ENCODE assay signal across 13 cellular contexts in the genomic region with DNA sequence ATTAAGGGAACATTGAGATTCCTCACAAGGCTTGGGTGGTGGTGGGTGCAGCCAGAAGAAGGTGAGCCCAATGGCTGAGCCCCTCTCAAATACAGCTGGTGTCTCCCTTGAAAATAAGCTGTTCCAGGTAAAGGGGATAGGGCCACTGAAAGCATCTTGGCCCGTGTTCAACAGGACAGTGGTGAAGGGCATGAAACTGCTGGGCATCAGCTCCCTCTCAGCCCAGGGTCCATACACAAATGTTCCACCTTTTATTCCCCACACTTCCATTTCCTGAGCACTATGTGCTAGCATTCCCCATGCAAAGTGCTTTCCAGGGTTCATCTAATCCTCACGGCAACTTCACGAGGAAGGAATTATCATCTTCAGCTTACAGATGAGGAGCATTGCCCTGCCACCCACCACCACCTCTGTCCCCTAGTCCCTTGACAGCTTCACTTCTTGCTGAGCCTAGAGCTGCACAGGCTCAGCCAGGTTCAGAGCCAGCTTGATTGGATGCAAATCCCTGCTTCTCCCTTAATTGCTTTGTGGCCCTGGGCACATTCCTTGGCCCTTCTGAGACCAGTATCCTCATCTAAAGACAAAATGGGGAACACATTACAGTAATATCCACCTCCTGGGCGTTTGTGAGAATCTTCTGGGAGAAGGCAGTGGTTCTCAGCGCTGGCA. TPM values are rescaled to one million over a fixed set of nuclear protein-coding genes. Genes with fewer than 3 reads are reported as not detected.
A peak's percentile ranks its signal among the peaks of the same experiment; 100 is the strongest.
DNase-seq lines count a peak whose midpoint lies in the region; ATAC-seq and TF ChIP-seq lines count a peak whose summit lies in the region.
"Had no signal": no experiment of that assay in that cellular context is flagged by ENCODE, and none has a peak within 500 bp of the region (broad histone marks: within the 10 kb centered on the region; RNA-seq: fewer than 3 reads in every experiment).

No MANE protein-coding gene starts in this region.

- H3K36me3 Mint-ChIP-seq in activated T-cell treated with anti-CD3 and anti-CD28 coated beads, Interleukin-2, amount 50 U/mL, for 24 hours (ENCODE audit: low read depth) = peaks cover 63% of the 10 kb centered on the region
- H3K36me3 Mint-ChIP-seq in activated T-helper 1 cell treated with anti-CD3 and anti-CD28 coated beads, Interleukin-12 subunit alpha, Interleukin-12 subunit beta, Interleukin-2, Interleukin-4 antibody, amounts not matched to agents 30 ng/mL and 10 ng/mL and 1 ng/mL, durations not matched to agents 14 hours and 24 hours and 36 hours (ENCODE audit: low read depth) = peaks cover 54% of the 10 kb centered on the region

- peak overlapping the region; percentile 75 for H3K27ac Mint-ChIP-seq in activated T-cell treated with anti-CD3 and anti-CD28 coated beads, Interleukin-2, amount 50 U/mL, for 24 hours
- peak overlapping the region; percentile 21 for H3K27ac Mint-ChIP-seq in activated T-helper 1 cell treated with anti-CD3 and anti-CD28 coated beads, Interleukin-12 subunit alpha, Interleukin-12 subunit beta, Interleukin-2, Interleukin-4 antibody, amounts not matched to agents 30 ng/mL and 10 ng/mL and 1 ng/mL, durations not matched to agents 14 hours and 24 hours and 36 hours

- H3K9me3 ChIP-seq in right atrium auricular region (no peaks in the 10 kb centered on the region), thoracic aorta (no peaks in the 10 kb centered on the region)

- H3K4me3 ChIP-seq in right atrium auricular region = no peak overlapping the region
- H3K4me3 ChIP-seq in thoracic aorta = no peak overlapping the region

- H3K9me3 Mint-ChIP-seq in activated T-cell treated with anti-CD3 and anti-CD28 coated beads, Interleukin-2, amount 50 U/mL, for 24 hours = no peaks in the 10 kb centered on the region
- H3K9me3 Mint-ChIP-seq in activated T-helper 1 cell treated with anti-CD3 and anti-CD28 coated beads, Interleukin-12 subunit alpha, Interleukin-12 subunit beta, Interleukin-2, Interleukin-4 antibody, amounts not matched to agents 30 ng/mL and 10 ng/mL and 1 ng/mL, durations not matched to agents 14 hours and 24 hours and 36 hours = no peaks in the 10 kb centered on the region

- H3K4me3 Mint-ChIP-seq in activated T-cell treated with anti-CD3 and anti-CD28 coated beads, Interleukin-2, amount 50 U/mL, for 24 hours = no peak overlapping the region
- no peak overlapping the region for H3K4me3 Mint-ChIP-seq in activated T-helper 1 cell treated with anti-CD3 and anti-CD28 coated beads, Interleukin-12 subunit alpha, Interleukin-12 subunit beta, Interleukin-2, Interleukin-4 antibody, amounts not matched to agents 30 ng/mL and 10 ng/mL and 1 ng/mL, durations not matched to agents 14 hours and 24 hours and 36 hours

- no peaks in the 10 kb centered on the region for H3K27me3 ChIP-seq in right atrium auricular region
- H3K27me3 ChIP-seq in thoracic aorta (replicated peaks; ENCODE audit: insufficient read depth) = no peaks in the 10 kb centered on the region

- H3K27ac ChIP-seq in right atrium auricular region (peak overlapping the region; percentile 61 to 76), thoracic aorta (peak overlapping the region; percentile 61 to 63)

- H3K4me1 Mint-ChIP-seq in activated T-cell treated with anti-CD3 and anti-CD28 coated beads, Interleukin-2, amount 50 U/mL, for 24 hours (ENCODE audit: low read depth) = peaks cover 71% of the 10 kb centered on the region
- peaks cover 58% of the 10 kb centered on the region for H3K4me1 Mint-ChIP-seq in activated T-helper 1 cell treated with anti-CD3 and anti-CD28 coated beads, Interleukin-12 subunit alpha, Interleukin-12 subunit beta, Interleukin-2, Interleukin-4 antibody, amounts not matched to agents 30 ng/mL and 10 ng/mL and 1 ng/mL, durations not matched to agents 14 hours and 24 hours and 36 hours (ENCODE audit: low read depth)

- intact Hi-C loops in activated T-helper 1 cell treated with anti-CD3 and anti-CD28 coated beads, Interleukin-12 subunit alpha, Interleukin-12 subunit beta, Interleukin-2, Interleukin-4 antibody, amounts not matched to agents 30 ng/mL and 10 ng/mL and 1 ng/mL, durations not matched to agents 14 hours and 24 hours and 36 hours (cut with micrococcal nuclease) = no loop called here

- H3K27me3 Mint-ChIP-seq in activated T-cell treated with anti-CD3 and anti-CD28 coated beads, Interleukin-2, amount 50 U/mL, for 24 hours = no peaks in the 10 kb centered on the region
- H3K27me3 Mint-ChIP-seq in activated T-helper 1 cell treated with anti-CD3 and anti-CD28 coated beads, Interleukin-12 subunit alpha, Interleukin-12 subunit beta, Interleukin-2, Interleukin-4 antibody, amounts not matched to agents 30 ng/mL and 10 ng/mL and 1 ng/mL, durations not matched to agents 14 hours and 24 hours and 36 hours (ENCODE audit: insufficient read depth) = no peaks in the 10 kb centered on the region

- no peak for DNase-seq in activated T-cell treated with anti-CD3 and anti-CD28 coated beads, Interleukin-2, amount 50 U/mL, for 24 hours
- no peak for DNase-seq in activated T-cell treated with anti-CD3 and anti-CD28 coated beads, Interleukin-2, amount 50 U/mL, for 48 hours
- DNase-seq in activated T-helper 1 cell treated with anti-CD3 and anti-CD28 coated beads, Interleukin-12 subunit alpha, Interleukin-12 subunit beta, Interleukin-2, Interleukin-4 antibody, amounts not matched to agents 30 ng/mL and 10 ng/mL and 1 ng/mL, durations not matched to agents 14 hours and 24 hours and 36 hours (ENCODE audit: low spot score) = no peak
- DNase-seq in right atrium auricular region (ENCODE audit: low spot score) (no peak), thoracic aorta (ENCODE audit: low spot score) (no peak)
- DNase-seq in stimulated activated naive CD4-positive, alpha-beta T cell treated with Interleukin-2 at 50 U/mL for 16 hours (lab: John Stamatoyannopoulos, UW) = no peak
- no peak for DNase-seq in activated effector memory CD4-positive, alpha-beta T cell treated with Interleukin-2 at 50 U/mL for 16 hours
- DNase-seq: midbrain; NCI-H1436 treated with DMSO at 0.1 percent for 48 hours; stimulated activated CD4-positive, alpha-beta T cell treated with anti-CD3 and anti-CD28 coated beads, Interleukin-2, amount 100 ng/mL, for 24 hours had no signal

- ATAC-seq in thoracic aorta (ENCODE audit: insufficient number of reproducible peaks, low FRiP score, low read depth) (no peak), GM21447 (IDR thresholded peaks at IDR 0.05; ENCODE audit: unreplicated experiment) (no peak)

- H3K36me3 ChIP-seq in right atrium auricular region = peaks cover 39% of the 10 kb centered on the region
- peaks cover 29% of the 10 kb centered on the region for H3K36me3 ChIP-seq in thoracic aorta

- H3K4me1 ChIP-seq in right atrium auricular region (peaks cover 0 to 85% of the 10 kb centered on the region in 2 donors), thoracic aorta (ENCODE audit: control insufficient read depth in 1 of 2, low read depth in 2 of 2) (peaks cover 11 to 66% of the 10 kb centered on the region in 2 donors)

- TF ChIP-seq CTCF in right atrium auricular region (IDR thresholded peaks at IDR 0.05) (no peak), thoracic aorta (IDR thresholded peaks at IDR 0.05) (no peak)

RNA-seq across cellular contexts. Expression of gene TAGLN2, which starts 9.6 kb away (rescaled TPM):
- total RNA-seq in activated T-helper 1 cell treated with anti-CD3 and anti-CD28 coated beads, Interleukin-12 subunit alpha, Interleukin-12 subunit beta, Interleukin-2, Interleukin-4 antibody, amounts not matched to agents 30 ng/mL and 10 ng/mL and 1 ng/mL, durations not matched to agents 14 hours and 24 hours and 36 hours = 442 and 461 TPM in 2 replicates
- total RNA-seq in right atrium auricular region (100 to 1,000 TPM; 124 to 235 TPM), thoracic aorta (100 to 1,000 TPM; 298 to 352 TPM)

RNA-seq across cellular contexts. Expression of gene CFAP45, which starts 15.7 kb away (rescaled TPM):
- 0.78 and 1.7 TPM in 2 replicates for total RNA-seq in activated T-helper 1 cell treated with anti-CD3 and anti-CD28 coated beads, Interleukin-12 subunit alpha, Interleukin-12 subunit beta, Interleukin-2, Interleukin-4 antibody, amounts not matched to agents 30 ng/mL and 10 ng/mL and 1 ng/mL, durations not matched to agents 14 hours and 24 hours and 36 hours
- total RNA-seq in right atrium auricular region = 1 to 10 TPM in 1 of 2 donors, under 1 TPM in 1; 0.86 to 1.3 TPM
- 1 to 10 TPM in 1 of 2 donors, under 1 TPM in 1; 0.95 to 2.1 TPM for total RNA-seq in thoracic aorta

RNA-seq across cellular contexts. Expression of gene IGSF9, which starts 29.7 kb away (rescaled TPM):
- not detected in 2 replicates for total RNA-seq in activated T-helper 1 cell treated with anti-CD3 and anti-CD28 coated beads, Interleukin-12 subunit alpha, Interleukin-12 subunit beta, Interleukin-2, Interleukin-4 antibody, amounts not matched to agents 30 ng/mL and 10 ng/mL and 1 ng/mL, durations not matched to agents 14 hours and 24 hours and 36 hours
- total RNA-seq in right atrium auricular region (1 to 10 TPM; 2.0 to 5.4 TPM), thoracic aorta (under 1 TPM in 1 of 2 donors, not detected in 1; 0.99 TPM)
- total RNA-seq: SK-MEL-5 had no signal

RNA-seq across cellular contexts. Expression of gene SLAMF9, which starts 38.3 kb away (rescaled TPM):
- not detected in 2 replicates for total RNA-seq in activated T-helper 1 cell treated with anti-CD3 and anti-CD28 coated beads, Interleukin-12 subunit alpha, Interleukin-12 subunit beta, Interleukin-2, Interleukin-4 antibody, amounts not matched to agents 30 ng/mL and 10 ng/mL and 1 ng/mL, durations not matched to agents 14 hours and 24 hours and 36 hours
- total RNA-seq in right atrium auricular region (not detected), thoracic aorta (not detected)
- total RNA-seq: epithelial cell of proximal tubule had no signal

RNA-seq across cellular contexts. Expression of gene VSIG8, which starts 53.2 kb away (rescaled TPM):
- total RNA-seq in activated T-helper 1 cell treated with anti-CD3 and anti-CD28 coated beads, Interleukin-12 subunit alpha, Interleukin-12 subunit beta, Interleukin-2, Interleukin-4 antibody, amounts not matched to agents 30 ng/mL and 10 ng/mL and 1 ng/mL, durations not matched to agents 14 hours and 24 hours and 36 hours = not detected in 2 replicates
- total RNA-seq in right atrium auricular region (not detected), thoracic aorta (not detected)
- total RNA-seq: epithelial cell of proximal tubule, SK-MEL-5 had no signal
